11 cellular contexts compared by ENCODE assay signal in genomic region chr16:73063854-73064226, GRCh38. TPM values are rescaled to one million over a fixed set of nuclear protein-coding genes. Genes with fewer than 3 reads are reported as not detected.
DNase-seq lines count a peak whose midpoint lies in the region; ATAC-seq, FAIRE-seq and TF ChIP-seq lines count a peak whose summit lies in the region.
"Had no signal": no experiment of that assay in that cellular context is flagged by ENCODE, and none has a peak within 500 bp of the region (broad histone marks: within the 10 kb centered on the region; RNA-seq: fewer than 3 reads in every experiment).

No MANE protein-coding gene starts in this region.

- intact Hi-C loops in PC-9 (cut with micrococcal nuclease; ENCODE audit: unreplicated experiment): no loop called here
- intact Hi-C loops in esophagus squamous epithelium (cut with DNase I): no loop called here
- intact Hi-C loops in activated CD4-positive, alpha-beta T cell treated with anti-CD3 and anti-CD28 coated beads for 36 hours (cut with DNase I, micrococcal nuclease): no loop called here

- TF ChIP-seq POLR2A in A549 (IDR thresholded peaks at IDR 0.05; ENCODE audit: low read length) (no peak), esophagus squamous epithelium (IDR thresholded peaks at IDR 0.05) (no peak)

- POLR2A ChIA-PET in A549 (lab: Yijun Ruan, JAX) (no interaction called here), PC-9 (lab: Charles Lee; ENCODE audit: unreplicated experiment) (no interaction called here)
- POLR2A ChIA-PET in activated CD4-positive, alpha-beta T cell treated with anti-CD3 and anti-CD28 coated beads for 36 hours (lab: Charles Lee): no interaction called here

- peaks cover 58% of the 10 kb centered on the region for H3K4me1 ChIP-seq in A549
- peaks cover 25% of the 10 kb centered on the region for H3K4me1 ChIP-seq in PC-9 (replicated peaks; ENCODE audit: insufficient read depth)
- peaks cover 31 to 71% (median 34%) of the 10 kb centered on the region in 3 donors for H3K4me1 ChIP-seq in esophagus squamous epithelium
- H3K4me1 ChIP-seq in neuronal stem cell (ENCODE audit: control insufficient read depth in 2 of 2, insufficient read depth in 1 of 2, low read depth in 1 of 2, low read length in 2 of 2): peaks cover 22 to 41% of the 10 kb centered on the region in 2 donors

- no peak overlapping the region for H3K18ac ChIP-seq in neuronal stem cell (ENCODE audit: low read length)

- H4K8ac ChIP-seq in neuronal stem cell (ENCODE audit: low read depth, low read length): no peak overlapping the region

- peaks cover 15% of the 10 kb centered on the region for H3F3A ChIP-seq in PC-9 (ENCODE audit: insufficient read depth, low read depth)

- H3K9me2 ChIP-seq in PC-9 (ENCODE audit: insufficient read depth): no peaks in the 10 kb centered on the region

- no peak overlapping the region for H2BK12ac ChIP-seq in neuronal stem cell (ENCODE audit: low read length)

- H2BK15ac ChIP-seq in neuronal stem cell (ENCODE audit: low read length): no peak overlapping the region

- no peaks in the 10 kb centered on the region for H3K36me3 Mint-ChIP-seq in activated CD4-positive, alpha-beta T cell treated with anti-CD3 and anti-CD28 coated beads for 36 hours (ENCODE audit: low read depth)

- H2AFZ ChIP-seq in PC-9 (no peak overlapping the region), neuronal stem cell (ENCODE audit: low read length) (peak overlapping the region; percentile 59)

- no peak overlapping the region for H3K4me3 Mint-ChIP-seq in activated CD4-positive, alpha-beta T cell treated with anti-CD3 and anti-CD28 coated beads for 36 hours

- H3K36me3 ChIP-seq in PC-9 (ENCODE audit: low read depth): no peaks in the 10 kb centered on the region
- H3K36me3 ChIP-seq in esophagus squamous epithelium: no peaks in the 10 kb centered on the region
- no peaks in the 10 kb centered on the region for H3K36me3 ChIP-seq in neuronal stem cell (replicated peaks in 1 of 2; ENCODE audit: control insufficient read depth in 2 of 2, insufficient read depth in 2 of 2, low read length in 2 of 2)
- H3K36me3 ChIP-seq: transverse colon had no signal

- no peaks in the 10 kb centered on the region for H3K9me3 ChIP-seq in A549
- H3K9me3 ChIP-seq in PC-9 (ENCODE audit: insufficient read depth, low read depth): no peaks in the 10 kb centered on the region
- no peaks in the 10 kb centered on the region for H3K9me3 ChIP-seq in esophagus squamous epithelium
- no peaks in the 10 kb centered on the region for H3K9me3 ChIP-seq in neuronal stem cell (replicated peaks in 1 of 2; ENCODE audit: control insufficient read depth in 2 of 2, insufficient read depth in 1 of 2, low read depth in 1 of 2, low read length in 2 of 2)
- H3K9me3 ChIP-seq: transverse colon had no signal

- FAIRE-seq in A549 (lab: Jason Lieb, UNC): no peak

- no peak overlapping the region for H3K14ac ChIP-seq in neuronal stem cell (ENCODE audit: low read length)

- TF ChIP-seq RAD21 in A549 (conservative IDR thresholded peaks at IDR 0.05 in 1 of 2, IDR thresholded peaks at IDR 0.05 in 1 of 2): no peak

- H4K20me1 ChIP-seq in PC-9 (ENCODE audit: insufficient read depth): no peaks in the 10 kb centered on the region

- H2AK5ac ChIP-seq in neuronal stem cell (ENCODE audit: low read depth, low read length): no peak overlapping the region

- CTCF ChIA-PET in A549 (lab: Yijun Ruan, JAX): interaction anchor here (0.6 to 1.1 kb wide), 4 partner anchors 10 to 216 kb away, joined by 3 to 5 read pairs (median 4); no protein-coding TSS in a partner anchor
- CTCF ChIA-PET in PC-9 (lab: Charles Lee): no interaction called here
- CTCF ChIA-PET in activated CD4-positive, alpha-beta T cell treated with anti-CD3 and anti-CD28 coated beads for 36 hours (lab: Charles Lee): no interaction called here

- H3K23ac ChIP-seq in neuronal stem cell (ENCODE audit: low read depth, low read length, poor library complexity): no peak overlapping the region

- no peaks in the 10 kb centered on the region for H3K9me3 Mint-ChIP-seq in activated CD4-positive, alpha-beta T cell treated with anti-CD3 and anti-CD28 coated beads for 36 hours (ENCODE audit: low read depth)

- WGBS in A549 (ENCODE audit: missing lambda C conversion rate): 70% methylated on average over 15 of the region's 15 CpGs
- 35 to 53% methylated on average over 14 to 15 of the region's 15 CpGs for WGBS in esophagus squamous epithelium, 2 donors
- WGBS in neuronal stem cell (ENCODE audit: extremely low coverage in 2 of 2, insufficient read length in 2 of 2, insufficient replicate concordance in 1 of 2), 2 donors: no CpG with 5 or more reads among the region's 15 CpGs

- peak overlapping the region; percentile 58 for H3K4me2 ChIP-seq in A549
- H3K4me2 ChIP-seq in PC-9: peak overlapping the region; percentile 34; the same call in 1 of the 2 replicates
- no peak overlapping the region for H3K4me2 ChIP-seq in neuronal stem cell (ENCODE audit: insufficient read depth, low read length, poor library complexity, severe bottlenecking)

- H2BK120ac ChIP-seq in neuronal stem cell (ENCODE audit: low read depth, low read length): no peak overlapping the region

- no peak overlapping the region for H3K9ac ChIP-seq in neuronal stem cell (ENCODE audit: low read depth, low read length, poor library complexity)

- H3K27me3 ChIP-seq in PC-9 (ENCODE audit: insufficient read depth, low read depth) (no peaks in the 10 kb centered on the region), esophagus squamous epithelium (peaks cover 7 to 74% (median 19%) of the 10 kb centered on the region in 4 donors), neuronal stem cell (ENCODE audit: control insufficient read depth in 3 of 3, insufficient read depth in 3 of 3, low read depth in 1 of 3, low read length in 3 of 3) (peaks cover 14 to 71% (median 40%) of the 10 kb centered on the region in 3 experiments)

- H4K91ac ChIP-seq in neuronal stem cell (ENCODE audit: low read depth, low read length, poor library complexity): no peak overlapping the region

- DNase-seq in A549 (ENCODE audit: low read depth in 1 of 2, low spot score in 1 of 2): no peak
- no peak for DNase-seq in PC-9
- no peak for DNase-seq in esophagus squamous epithelium (lab: John Stamatoyannopoulos, UW)
- peak; percentile 14 for DNase-seq in neuronal stem cell (ENCODE audit: low spot score)
- no peak for DNase-seq in activated CD4-positive, alpha-beta T cell treated with anti-CD3 and anti-CD28 coated beads for 36 hours
- no peak for DNase-seq in NCI-H128 (lab: John Stamatoyannopoulos, UW; ENCODE audit: unreplicated experiment)
- DNase-seq in AG20443 (ENCODE audit: low spot score): no peak
- DNase-seq: NCI-H1092 treated with DMSO at 0.1 percent for 48 hours, NCI-H510A, transverse colon had no signal

- H3K79me1 ChIP-seq in neuronal stem cell (ENCODE audit: low read depth, low read length): no peaks in the 10 kb centered on the region

- H3K27ac ChIP-seq in A549 (peak overlapping the region; percentile 59 to 67), PC-9 (no peak overlapping the region), esophagus squamous epithelium (peak overlapping the region in 2 of 4 donors; percentile 38 to 48), neuronal stem cell (replicated peaks; ENCODE audit: low read length) (no peak overlapping the region)

- H3K27me3 Mint-ChIP-seq in activated CD4-positive, alpha-beta T cell treated with anti-CD3 and anti-CD28 coated beads for 36 hours: peaks cover 68% of the 10 kb centered on the region

- H3K79me2 ChIP-seq in PC-9 (ENCODE audit: low read depth): 0 out of 2 replicates have a peak, but pooled peaks cover 4% of the 10 kb centered on the region

- no peak overlapping the region for H3K27ac Mint-ChIP-seq in activated CD4-positive, alpha-beta T cell treated with anti-CD3 and anti-CD28 coated beads for 36 hours

- H3K4ac ChIP-seq in neuronal stem cell (ENCODE audit: low read length): no peak overlapping the region

- ATAC-seq in A549 (no peak), HG02884 (IDR thresholded peaks at IDR 0.05; ENCODE audit: unreplicated experiment) (no peak)
- ATAC-seq in activated CD4-positive, alpha-beta T cell treated with anti-CD3 and anti-CD28 coated beads for 36 hours: no peak

- no peak overlapping the region for H2BK5ac ChIP-seq in neuronal stem cell (ENCODE audit: low read length)

- BruUV-seq in PC-9 (replicated peaks; lab: Mats Ljungman, UMichigan): no TSS peak

- H3K4me3 ChIP-seq in A549 (no peak overlapping the region), PC-9 (no peak overlapping the region), esophagus squamous epithelium (peak overlapping the region in 3 of 4 donors; percentile 8 to 39 (median 38)), neuronal stem cell (ENCODE audit: low read length in 2 of 2) (no peak overlapping the region)

- TF ChIP-seq CTCF in A549 (IDR thresholded peaks at IDR 0.05) (no peak), PC-9 (conservative IDR thresholded peaks at IDR 0.05) (no peak), esophagus squamous epithelium (IDR thresholded peaks at IDR 0.05) (no peak)

- TF ChIP-seq EP300 in A549 (IDR thresholded peaks at IDR 0.05): no peak

- H3K4me1 Mint-ChIP-seq in activated CD4-positive, alpha-beta T cell treated with anti-CD3 and anti-CD28 coated beads for 36 hours: peaks cover 7% of the 10 kb centered on the region

TF ChIP-seq in A549, 52 proteins besides CTCF, POLR2A, EP300 and RAD21:
- no peak for TF ChIP-seq ZC3H11A (IDR thresholded peaks at IDR 0.05)
- TF ChIP-seq, protein P1, sequence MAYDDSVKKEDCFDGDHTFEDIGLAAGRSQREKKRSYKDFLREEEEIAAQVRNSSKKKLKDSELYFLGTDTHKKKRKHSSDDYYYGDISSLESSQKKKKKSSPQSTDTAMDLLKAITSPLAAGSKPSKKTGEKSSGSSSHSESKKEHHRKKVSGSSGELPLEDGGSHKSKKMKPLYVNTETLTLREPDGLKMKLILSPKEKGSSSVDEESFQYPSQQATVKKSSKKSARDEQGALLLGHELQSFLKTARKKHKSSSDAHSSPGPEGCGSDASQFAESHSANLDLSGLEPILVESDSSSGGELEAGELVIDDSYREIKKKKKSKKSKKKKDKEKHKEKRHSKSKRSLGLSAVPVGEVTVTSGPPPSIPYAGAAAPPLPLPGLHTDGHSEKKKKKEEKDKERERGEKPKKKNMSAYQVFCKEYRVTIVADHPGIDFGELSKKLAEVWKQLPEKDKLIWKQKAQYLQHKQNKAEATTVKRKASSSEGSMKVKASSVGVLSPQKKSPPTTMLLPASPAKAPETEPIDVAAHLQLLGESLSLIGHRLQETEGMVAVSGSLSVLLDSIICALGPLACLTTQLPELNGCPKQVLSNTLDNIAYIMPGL (CRISPR knock-in tag; IDR thresholded peaks at IDR 0.05; ENCODE audit: borderline replicate concordance): no peak

RNA-seq across cellular contexts. Expression of gene ZFHX3, which starts 15.9 kb away (rescaled TPM):
- polyA plus RNA-seq in A549 (2011; rRNA removed): 6.5 and 11.0 TPM in 2 replicates
- 2.9 and 4.0 TPM in 2 replicates for polyA plus RNA-seq in A549 (2012; cell fraction: cytosol; rRNA removed)
- 4.6 and 5.1 TPM in 2 replicates for polyA plus RNA-seq in A549 (2012; cell fraction: nucleus; rRNA removed)
- 3.9 to 4.0 TPM (median 3.9 TPM) in 3 replicates for polyA plus RNA-seq in A549 (2017; fragmentation: RNase III; extraction: RNeasy Plus Mini Kit Qiagen cat#74134 plus additional on column Dnase treatment)
- 25.9 and 28.7 TPM in 2 replicates for polyA minus RNA-seq in A549 (2011; rRNA and poly(A)+ RNA removed)
- 20.5 and 23.1 TPM in 2 replicates for total RNA-seq in PC-9 (2021)
- 10 to 100 TPM in 1 of 4 donors, 1 to 10 TPM in 3; 3.5 to 12.8 (median 4.5) TPM for total RNA-seq in esophagus squamous epithelium
- 1.8 TPM for polyA plus RNA-seq in neuronal stem cell (2013, experiment 1 of 2)
- 2.1 TPM for polyA plus RNA-seq in neuronal stem cell (2013, experiment 2 of 2)
- under 1 TPM; 0.27 to 0.37 TPM for total RNA-seq in activated CD4-positive, alpha-beta T cell treated with anti-CD3 and anti-CD28 coated beads for 36 hours

Comparison
In these comparisons a context has a peak if more than half of its experiments do, and no peak if none do; other contexts are left out.
1. H3K27ac ChIP-seq: peak in A549 (2 of 2); none in PC-9 (single experiment) and neuronal stem cell (single experiment).
2. H3K4me3 ChIP-seq: peak in esophagus squamous epithelium (3 of 4); none in A549 (single experiment), PC-9 (single experiment) and neuronal stem cell (0 of 2).